ENCODE assay signal across 14 cellular contexts in genomic region chr17:8068736-8069586, GRCh38. TPM values are rescaled to one million over a fixed set of nuclear protein-coding genes. Genes with fewer than 3 reads are reported as not detected.
DNase-seq lines count a peak whose midpoint lies in the region; ATAC-seq and TF ChIP-seq lines count a peak whose summit lies in the region.
"Had no signal": no experiment of that assay in that cellular context is flagged by ENCODE, and none has a peak within 500 bp of the region (broad histone marks: within the 10 kb centered on the region; RNA-seq: fewer than 3 reads in every experiment).

No MANE protein-coding gene starts in this region.

- H3K4me1 ChIP-seq in colonic mucosa (peaks cover 20% of the 10 kb centered on the region), mucosa of rectum (ENCODE audit: control insufficient read depth in 2 of 2, insufficient read depth in 2 of 2, low read length in 2 of 2) (peaks cover 29 to 41% of the 10 kb centered on the region in 2 donors), GM23338 (ENCODE audit: insufficient read depth) (peaks cover 11% of the 10 kb centered on the region; the same call in 1 of the 2 replicates)

- H3K27me3 Mint-ChIP-seq in Calu3 (ENCODE audit: unreplicated experiment) (peaks cover 27% of the 10 kb centered on the region), GM23338 (ENCODE audit: insufficient read depth, low read depth, poor library complexity) (peaks cover 83% of the 10 kb centered on the region)

- H2AFZ ChIP-seq in GM23338: no peak overlapping the region

- no peaks in the 10 kb centered on the region for H3F3A ChIP-seq in GM23338 (replicated peaks; ENCODE audit: low read depth)

- intact Hi-C loops in Calu3 (cut with micrococcal nuclease; ENCODE audit: unreplicated experiment) (no loop called here), colonic mucosa (cut with DNase I) (no loop called here)

- peaks cover 5% of the 10 kb centered on the region for H3K27me3 ChIP-seq in colonic mucosa
- peaks cover 3 to 4% of the 10 kb centered on the region in 2 donors for H3K27me3 ChIP-seq in mucosa of rectum (ENCODE audit: control insufficient read depth in 2 of 2, insufficient read depth in 2 of 2, low read length in 2 of 2)
- peaks cover 98% of the 10 kb centered on the region for H3K27me3 ChIP-seq in GM23338 (ENCODE audit: insufficient read depth)

- TF ChIP-seq CTCF in Calu3 (IDR thresholded peaks at IDR 0.05; ENCODE audit: unreplicated experiment): no peak
- no peak for TF ChIP-seq CTCF in colonic mucosa (IDR thresholded peaks at IDR 0.05)
- no peak for TF ChIP-seq CTCF in GM23338 (conservative IDR thresholded peaks at IDR 0.05; ENCODE audit: low read depth in 2 of 2)

- no peaks in the 10 kb centered on the region for H3K79me2 ChIP-seq in GM23338 (replicated peaks; ENCODE audit: insufficient read depth)

- no peaks in the 10 kb centered on the region for H3K9me3 ChIP-seq in colonic mucosa
- no peaks in the 10 kb centered on the region for H3K9me3 ChIP-seq in mucosa of rectum (ENCODE audit: control insufficient read depth in 2 of 2, low read length in 2 of 2)

- H3K4me3 ChIP-seq in colonic mucosa (no peak overlapping the region), mucosa of rectum (ENCODE audit: low read length in 2 of 2) (peak overlapping the region; percentile 28 to 44), GM23338 (no peak overlapping the region)

- H3K27ac Mint-ChIP-seq in Calu3 (ENCODE audit: unreplicated experiment) (peak overlapping the region; percentile 38), GM23338 (no peak overlapping the region)
- H3K27ac Mint-ChIP-seq: activated CD4-positive, alpha-beta memory T cell treated with anti-CD3 and anti-CD28 coated beads for 36 hours had no signal

- H3K4me3 Mint-ChIP-seq in Calu3 (ENCODE audit: low read depth, unreplicated experiment): peak overlapping the region; percentile 43
- no peak overlapping the region for H3K4me3 Mint-ChIP-seq in GM23338
- H3K4me3 Mint-ChIP-seq: activated CD4-positive, alpha-beta memory T cell treated with anti-CD3 and anti-CD28 coated beads for 36 hours; IgD-negative memory B cell had no signal

- no TSS peak for BruUV-seq in Calu3 (replicated peaks; lab: Mats Ljungman, UMichigan)

- no peak overlapping the region for H3K4me2 ChIP-seq in GM23338

- H3K27ac ChIP-seq in colonic mucosa: peak overlapping the region; percentile 87
- H3K27ac ChIP-seq in mucosa of rectum (ENCODE audit: low read depth in 2 of 2, low read length in 2 of 2): peak overlapping the region; percentile 90
- no peak overlapping the region for H3K27ac ChIP-seq in GM23338 (ENCODE audit: low read depth)

- H3K9me3 Mint-ChIP-seq in Calu3 (ENCODE audit: low read depth, unreplicated experiment): no peaks in the 10 kb centered on the region
- H3K9me3 Mint-ChIP-seq in GM23338: no peaks in the 10 kb centered on the region; the same call in 2 of the 3 replicates
- H3K9me3 Mint-ChIP-seq: activated CD4-positive, alpha-beta memory T cell treated with anti-CD3 and anti-CD28 coated beads for 36 hours; IgD-negative memory B cell had no signal

- H3K9ac ChIP-seq in colonic mucosa (ENCODE audit: low read depth in 2 of 2, low read length in 2 of 2) (peak overlapping the region; percentile 15 to 30), mucosa of rectum (ENCODE audit: low read depth in 1 of 2, low read length in 2 of 2) (peak overlapping the region; percentile 52 to 62)

- H3K36me3 ChIP-seq in colonic mucosa (no peaks in the 10 kb centered on the region), mucosa of rectum (ENCODE audit: control insufficient read depth in 2 of 2, insufficient read depth in 2 of 2, low read length in 2 of 2) (no peaks in the 10 kb centered on the region), GM23338 (ENCODE audit: insufficient read depth) (no peaks in the 10 kb centered on the region)

- H3K36me3 Mint-ChIP-seq in Calu3 (ENCODE audit: insufficient read depth, unreplicated experiment): peaks cover 4% of the 10 kb centered on the region
- no peaks in the 10 kb centered on the region; the same call in 2 of the 3 replicates for H3K36me3 Mint-ChIP-seq in GM23338 (ENCODE audit: low read depth)
- H3K36me3 Mint-ChIP-seq: activated CD4-positive, alpha-beta memory T cell treated with anti-CD3 and anti-CD28 coated beads for 36 hours had no signal

- CTCF ChIA-PET in Calu3 (lab: Charles Lee): interaction anchor here (0.8 to 1.1 kb wide), 2 partner anchors 9 to 49 kb away, joined by 3 to 5 read pairs; partner anchors contain the start of gene ALOXE3

- no peaks in the 10 kb centered on the region for H3K9me2 ChIP-seq in GM23338 (ENCODE audit: insufficient read depth)

- DNase-seq in Calu3 (peak; percentile 35), colonic mucosa (peak; percentile 85), GM23338 (ENCODE audit: low spot score) (no peak)
- DNase-seq in central memory CD4-positive, alpha-beta T cell: no peak
- DNase-seq: activated CD4-positive, alpha-beta memory T cell treated with anti-CD3 and anti-CD28 coated beads for 36 hours; activated naive CD4-positive, alpha-beta T cell treated with Interleukin-2 at 50 U/mL for 16 hours; caudate nucleus; NCI-H187; T-helper 2 cell had no signal

- no peak for ATAC-seq in GM23338
- no peak for ATAC-seq in GM21447 (IDR thresholded peaks at IDR 0.05; ENCODE audit: unreplicated experiment)

- no peaks in the 10 kb centered on the region for H4K20me1 ChIP-seq in GM23338 (replicated peaks; ENCODE audit: insufficient read depth)

- H3K4me1 Mint-ChIP-seq in Calu3 (ENCODE audit: low read depth, unreplicated experiment): peaks cover 35% of the 10 kb centered on the region
- H3K4me1 Mint-ChIP-seq in GM23338: peaks cover 16% of the 10 kb centered on the region

RNA-seq across cellular contexts. Expression of gene ALOX12B, which starts 18.6 kb away (rescaled TPM):
- total RNA-seq in Calu3 (2022) (not detected in 2 replicates), colonic mucosa (under 1 TPM; 0.48 to 0.69 TPM)
- 1.4 TPM in 1 of 2 replicates, not detected in the other for total RNA-seq in GM23338 (2014; rRNA removed; shearing (Covaris generic))
- polyA plus RNA-seq in GM23338 (2016; fragmentation: Nextera tagmentation; extraction: Ambion mirVana): 0.16 and 0.30 TPM in 2 replicates

RNA-seq across cellular contexts. Expression of gene ALOX15B, which starts 30.1 kb away (rescaled TPM):
- total RNA-seq in Calu3 (2022) (not detected in 2 replicates), colonic mucosa (under 1 TPM; 0.52 to 0.56 TPM)
- 0.39 and 0.45 TPM in 2 replicates for total RNA-seq in GM23338 (2014; rRNA removed; shearing (Covaris generic))
- 0.33 and 0.42 TPM in 2 replicates for polyA plus RNA-seq in GM23338 (2016; fragmentation: Nextera tagmentation; extraction: Ambion mirVana)
- total RNA-seq: activated CD4-positive, alpha-beta memory T cell treated with anti-CD3 and anti-CD28 coated beads for 36 hours had no signal
- polyA plus RNA-seq: IgD-negative memory B cell had no signal

RNA-seq across cellular contexts. Expression of gene ALOXE3, which starts 49.4 kb away (rescaled TPM):
- total RNA-seq in Calu3 (2022) (0.20 TPM in 1 of 2 replicates, not detected in the other), colonic mucosa (not detected)
- 0.10 and 1.6 TPM in 2 replicates for total RNA-seq in GM23338 (2014; rRNA removed; shearing (Covaris generic))
- 0.27 TPM in 1 of 2 replicates, not detected in the other for polyA plus RNA-seq in GM23338 (2016; fragmentation: Nextera tagmentation; extraction: Ambion mirVana)
- total RNA-seq: epithelial cell of proximal tubule had no signal
- polyA plus RNA-seq: IgD-negative memory B cell had no signal

RNA-seq across cellular contexts. Expression of gene HES7, which starts 54.9 kb away (rescaled TPM):
- 0.28 and 0.69 TPM in 2 replicates for total RNA-seq in Calu3 (2022)
- not detected for total RNA-seq in colonic mucosa
- 0.14 TPM in 1 of 2 replicates, not detected in the other for total RNA-seq in GM23338 (2014; rRNA removed; shearing (Covaris generic))
- 0.24 TPM in 1 of 2 replicates, not detected in the other for polyA plus RNA-seq in GM23338 (2016; fragmentation: Nextera tagmentation; extraction: Ambion mirVana)
- total RNA-seq: ureter had no signal
- polyA plus RNA-seq: IgD-negative memory B cell had no signal

Comparison
In these comparisons a context has a peak if more than half of its experiments do, and no peak if none do; other contexts are left out.
1. DNase-seq: peak in Calu3 (single experiment) and colonic mucosa (single experiment); none in GM23338 (single experiment) and central memory CD4-positive, alpha-beta T cell (single experiment).
2. H3K4me3 ChIP-seq: peak in mucosa of rectum (2 of 2); none in colonic mucosa (single experiment) and GM23338 (single experiment).